8 cellular contexts compared by ENCODE assay signal in genomic region chr5:115831163-115831768, GRCh38. TPM values are rescaled to one million over a fixed set of nuclear protein-coding genes. Genes with fewer than 3 reads are reported as not detected.
DNase-seq lines count a peak whose midpoint lies in the region; ATAC-seq and TF ChIP-seq lines count a peak whose summit lies in the region.

No MANE protein-coding gene starts in this region.

- H3K27ac ChIP-seq in adrenal gland (no peak overlapping the region), testis (no peak overlapping the region)

- in situ Hi-C loops in KBM-7 (cut with MboI; ENCODE audit: low pct_unique_long_range_greater_than_20kb, low sequenced_read_pairs) = loop anchor here (25.0 kb wide), 1 partner anchor 519 kb away; no protein-coding TSS in a partner anchor

- H3K9me3 ChIP-seq in adrenal gland (replicated peaks in 1 of 3) (no peaks in the 10 kb centered on the region), testis (no peaks in the 10 kb centered on the region)

- peak; percentile 16 for DNase-seq in activated naive CD8-positive, alpha-beta T cell treated with anti-CD3 and anti-CD28 coated beads, Interleukin-2, amount 50 U/mL, for 24 hours
- DNase-seq in activated naive CD8-positive, alpha-beta T cell treated with anti-CD3 and anti-CD28 coated beads for 36 hours = no peak
- DNase-seq in KBM-7 = peak; percentile 56
- peak in 1 of 7 donors; percentile 42 for DNase-seq in adrenal gland
- peak; percentile 53 for DNase-seq in iPS-NIHi11 (ENCODE audit: low spot score)
- peak; percentile 37 for DNase-seq in testis
- no peak for DNase-seq in NCI-H2107 treated with DMSO at 0.1 percent for 48 hours (lab: John Stamatoyannopoulos, UW; ENCODE audit: unreplicated experiment)

- H3K27ac Mint-ChIP-seq in activated naive CD8-positive, alpha-beta T cell treated with anti-CD3 and anti-CD28 coated beads, Interleukin-2, amount 50 U/mL, for 24 hours = no peak overlapping the region
- no peak overlapping the region for H3K27ac Mint-ChIP-seq in activated naive CD8-positive, alpha-beta T cell treated with anti-CD3 and anti-CD28 coated beads for 36 hours

- TF ChIP-seq CTCF in adrenal gland (IDR thresholded peaks at IDR 0.05) = peak; percentile 57 to 74 (median 64)
- TF ChIP-seq CTCF in testis (IDR thresholded peaks at IDR 0.05) = peak; percentile 57 to 79 (median 72)

- H3K9me3 Mint-ChIP-seq in activated naive CD8-positive, alpha-beta T cell treated with anti-CD3 and anti-CD28 coated beads, Interleukin-2, amount 50 U/mL, for 24 hours = no peaks in the 10 kb centered on the region
- peaks cover 10% of the 10 kb centered on the region for H3K9me3 Mint-ChIP-seq in activated naive CD8-positive, alpha-beta T cell treated with anti-CD3 and anti-CD28 coated beads for 36 hours

- no peak overlapping the region for H3K4me3 Mint-ChIP-seq in activated naive CD8-positive, alpha-beta T cell treated with anti-CD3 and anti-CD28 coated beads, Interleukin-2, amount 50 U/mL, for 24 hours
- no peak overlapping the region for H3K4me3 Mint-ChIP-seq in activated naive CD8-positive, alpha-beta T cell treated with anti-CD3 and anti-CD28 coated beads for 36 hours

- peaks cover 37% of the 10 kb centered on the region for H3K36me3 Mint-ChIP-seq in activated naive CD8-positive, alpha-beta T cell treated with anti-CD3 and anti-CD28 coated beads, Interleukin-2, amount 50 U/mL, for 24 hours (ENCODE audit: low read depth)
- H3K36me3 Mint-ChIP-seq in activated naive CD8-positive, alpha-beta T cell treated with anti-CD3 and anti-CD28 coated beads for 36 hours = peaks cover 44% of the 10 kb centered on the region

- no peaks in the 10 kb centered on the region for H3K27me3 Mint-ChIP-seq in activated naive CD8-positive, alpha-beta T cell treated with anti-CD3 and anti-CD28 coated beads, Interleukin-2, amount 50 U/mL, for 24 hours
- H3K27me3 Mint-ChIP-seq in activated naive CD8-positive, alpha-beta T cell treated with anti-CD3 and anti-CD28 coated beads for 36 hours = no peaks in the 10 kb centered on the region

- WGBS in adrenal gland, 4 donors = 47 to 51% (median 48%) methylated on average over 2 of the region's 2 CpGs
- 59 to 60% methylated on average over 2 of the region's 2 CpGs for WGBS in testis, 2 donors

- TF ChIP-seq POLR2A in adrenal gland (IDR thresholded peaks at IDR 0.05) = no peak
- no peak for TF ChIP-seq POLR2A in testis (IDR thresholded peaks at IDR 0.05)

- H3K36me3 ChIP-seq in adrenal gland (replicated peaks in 1 of 2) = peaks cover 0 to 47% of the 10 kb centered on the region in 2 donors
- no peaks in the 10 kb centered on the region for H3K36me3 ChIP-seq in testis (ENCODE audit: low read depth, missing control alignments)

- no peak for ATAC-seq in activated naive CD8-positive, alpha-beta T cell treated with anti-CD3 and anti-CD28 coated beads, Interleukin-2, amount 50 U/mL, for 24 hours
- ATAC-seq in GM21423 (IDR thresholded peaks at IDR 0.05; ENCODE audit: unreplicated experiment) = peak; percentile 89

- peaks cover 11% of the 10 kb centered on the region for H3K4me1 Mint-ChIP-seq in activated naive CD8-positive, alpha-beta T cell treated with anti-CD3 and anti-CD28 coated beads, Interleukin-2, amount 50 U/mL, for 24 hours
- H3K4me1 Mint-ChIP-seq in activated naive CD8-positive, alpha-beta T cell treated with anti-CD3 and anti-CD28 coated beads for 36 hours = peaks cover 14% of the 10 kb centered on the region

- H3K27me3 ChIP-seq in adrenal gland (no peaks in the 10 kb centered on the region), testis (no peaks in the 10 kb centered on the region)

- intact Hi-C loops in adrenal gland (cut with DNase I) (no loop called here), testis (cut with DNase I; ENCODE audit: low total_unique reads) (no loop called here)

- H3K4me3 ChIP-seq in adrenal gland (no peak overlapping the region), testis (no peak overlapping the region)

- H3K4me1 ChIP-seq in adrenal gland (replicated peaks in 1 of 2) = no peaks in the 10 kb centered on the region
- no peaks in the 10 kb centered on the region for H3K4me1 ChIP-seq in testis

RNA-seq across cellular contexts. Expression of gene ATG12, which starts 10.1 kb away (rescaled TPM):
- 10 to 100 TPM; 33.4 to 36.4 TPM for total RNA-seq in activated naive CD8-positive, alpha-beta T cell treated with anti-CD3 and anti-CD28 coated beads for 36 hours
- 10 to 100 TPM; 23.7 to 49.3 (median 41.1) TPM for total RNA-seq in adrenal gland
- polyA plus RNA-seq in adrenal gland = 10 to 100 TPM; 27.8 to 53.1 (median 33.4) TPM
- total RNA-seq in testis = 10 to 100 TPM; 49.7 to 65.8 TPM
- 50.5 TPM for polyA plus RNA-seq in testis (ENCODE audit: insufficient read depth, low read depth, low replicate concordance)

RNA-seq across cellular contexts. Expression of gene AP3S1, which starts 10.5 kb away (rescaled TPM):
- total RNA-seq in activated naive CD8-positive, alpha-beta T cell treated with anti-CD3 and anti-CD28 coated beads for 36 hours = 10 to 100 TPM; 91.7 to 96.8 TPM
- total RNA-seq in adrenal gland (100 to 1,000 TPM in 1 of 8 donors, 10 to 100 TPM in 7; 53.9 to 127 (median 72.9) TPM), testis (100 to 1,000 TPM; 103 to 105 TPM)
- polyA plus RNA-seq in adrenal gland (100 to 1,000 TPM in 1 of 3 donors, 10 to 100 TPM in 2; 38.7 to 121 (median 44.7) TPM), testis (ENCODE audit: insufficient read depth, low read depth, low replicate concordance) (136 TPM)

RNA-seq across cellular contexts. Expression of gene CDO1, which starts 14.8 kb away (rescaled TPM):
- under 1 TPM; 0.37 to 0.56 TPM for total RNA-seq in activated naive CD8-positive, alpha-beta T cell treated with anti-CD3 and anti-CD28 coated beads for 36 hours
- total RNA-seq in adrenal gland (10 to 100 TPM in 6 of 8 donors, 1 to 10 TPM in 2; 8.3 to 87.3 (median 19.9) TPM), testis (10 to 100 TPM; 41.3 to 45.0 TPM)
- polyA plus RNA-seq in adrenal gland (10 to 100 TPM in 2 of 3 donors, 1 to 10 TPM in 1; 7.5 to 28.5 (median 14.0) TPM), testis (ENCODE audit: insufficient read depth, low read depth, low replicate concordance) (31.6 TPM)

Comparison
In these comparisons a context has a peak if more than half of its experiments do, and no peak if none do; other contexts are left out.
1. DNase-seq: peak in activated naive CD8-positive, alpha-beta T cell treated with anti-CD3 and anti-CD28 coated beads, Interleukin-2, amount 50 U/mL, for 24 hours (single experiment), KBM-7 (single experiment), iPS-NIHi11 (single experiment) and testis (single experiment); none in activated naive CD8-positive, alpha-beta T cell treated with anti-CD3 and anti-CD28 coated beads for 36 hours (single experiment) and NCI-H2107 treated with DMSO at 0.1 percent for 48 hours (single experiment).
2. RNA of gene CDO1, which starts 14.8 kb away (total RNA-seq): 41.3 to 45.0 TPM in testis and 8.3 to 87.3 TPM in adrenal gland; 0.37 to 0.56 TPM in activated naive CD8-positive, alpha-beta T cell treated with anti-CD3 and anti-CD28 coated beads for 36 hours; every median in the first group is over 4 times any median in the second.